In the genomic region with DNA sequence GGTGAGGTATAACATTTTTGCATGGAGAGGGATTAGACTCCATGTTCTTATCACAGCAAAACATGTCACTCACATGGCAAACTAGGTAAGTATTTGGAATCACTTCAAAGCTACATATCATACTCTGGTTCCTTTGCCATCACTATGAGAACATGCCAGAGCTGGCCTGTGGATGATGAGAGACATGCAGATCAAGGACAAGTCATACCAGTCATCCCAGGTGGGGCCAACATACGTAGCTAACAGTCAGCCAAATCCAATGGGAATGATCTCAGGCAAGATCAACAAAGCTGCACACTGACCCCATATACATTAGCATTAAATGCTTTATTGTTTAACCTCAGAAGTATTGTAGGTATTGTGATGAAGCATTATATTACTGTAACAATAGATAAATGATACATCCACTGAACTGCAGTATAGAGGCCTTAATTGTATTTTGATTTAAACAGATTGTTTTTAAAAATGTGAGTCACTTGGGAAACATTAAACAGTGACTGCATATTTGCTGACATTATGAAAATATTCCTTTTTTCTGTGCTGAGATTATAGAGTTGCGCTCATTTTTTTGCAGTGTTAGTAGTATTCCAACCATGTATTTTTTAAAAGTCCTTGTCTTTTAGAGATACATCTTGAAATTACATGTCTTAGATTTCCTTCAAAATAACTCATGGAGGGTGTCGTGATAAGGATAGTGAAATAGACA, we compare ENCODE assay signal across 1 cellular context.
TF ChIP-seq lines count a peak whose summit lies in the region.

No MANE protein-coding gene starts in this region.

TF ChIP-seq in HepG2, 621 proteins besides CTCF, POLR2A, EP300 and RAD21 (continued from another document):
- TF ChIP-seq MAFK (conservative IDR thresholded peaks at IDR 0.05 in 1 of 2, IDR thresholded peaks at IDR 0.05 in 1 of 2; ENCODE audit: low read length in 2 of 2) (peak; percentile 31 to 65; a peak in 3 of 4 replicates), AGO2 (optimal IDR thresholded peaks at IDR 0.05; ENCODE audit: low read depth, low read length) (no peak), CBFB (CRISPR knock-in tag; IDR thresholded peaks at IDR 0.05) (no peak), ZNF883 (CRISPR knock-in tag; IDR thresholded peaks at IDR 0.05; ENCODE audit: not compliant biosample characterization) (no peak), ZHX2 (IDR thresholded peaks at IDR 0.05; ENCODE audit: low read depth) (no peak), ZHX2 (CRISPR knock-in tag; IDR thresholded peaks at IDR 0.05; ENCODE audit: borderline replicate concordance) (no peak), PLRG1 (conservative IDR thresholded peaks at IDR 0.05) (no peak), ELK4 (CRISPR knock-in tag; IDR thresholded peaks at IDR 0.05; ENCODE audit: borderline replicate concordance) (no peak)
- TF ChIP-seq, protein P1, sequence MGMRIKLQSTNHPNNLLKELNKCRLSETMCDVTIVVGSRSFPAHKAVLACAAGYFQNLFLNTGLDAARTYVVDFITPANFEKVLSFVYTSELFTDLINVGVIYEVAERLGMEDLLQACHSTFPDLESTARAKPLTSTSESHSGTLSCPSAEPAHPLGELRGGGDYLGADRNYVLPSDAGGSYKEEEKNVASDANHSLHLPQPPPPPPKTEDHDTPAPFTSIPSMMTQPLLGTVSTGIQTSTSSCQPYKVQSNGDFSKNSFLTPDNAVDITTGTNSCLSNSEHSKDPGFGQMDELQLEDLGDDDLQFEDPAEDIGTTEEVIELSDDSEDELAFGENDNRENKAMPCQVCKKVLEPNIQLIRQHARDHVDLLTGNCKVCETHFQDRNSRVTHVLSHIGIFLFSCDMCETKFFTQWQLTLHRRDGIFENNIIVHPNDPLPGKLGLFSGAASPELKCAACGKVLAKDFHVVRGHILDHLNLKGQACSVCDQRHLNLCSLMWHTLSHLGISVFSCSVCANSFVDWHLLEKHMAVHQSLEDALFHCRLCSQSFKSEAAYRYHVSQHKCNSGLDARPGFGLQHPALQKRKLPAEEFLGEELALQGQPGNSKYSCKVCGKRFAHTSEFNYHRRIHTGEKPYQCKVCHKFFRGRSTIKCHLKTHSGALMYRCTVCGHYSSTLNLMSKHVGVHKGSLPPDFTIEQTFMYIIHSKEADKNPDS (CRISPR knock-in tag; IDR thresholded peaks at IDR 0.05) = no peak
